8 cellular contexts compared by ENCODE assay signal in genomic region chr19:44890366-44891015, GRCh38. TPM values are rescaled to one million over a fixed set of nuclear protein-coding genes. Genes with fewer than 3 reads are reported as not detected.
DNase-seq lines count a peak whose midpoint lies in the region; ATAC-seq and TF ChIP-seq lines count a peak whose summit lies in the region.

No MANE protein-coding gene starts in this region.

- H4K20me1 ChIP-seq in SU-DHL-6 (ENCODE audit: low read depth, low read length), result no peaks in the 10 kb centered on the region; the same call in 1 of the 2 replicates

- H2AFZ ChIP-seq in SU-DHL-6 (ENCODE audit: low read depth, low read length, severe bottlenecking), result peak overlapping the region; percentile 86

- H3K9me2 ChIP-seq in SU-DHL-6 (replicated peaks; ENCODE audit: insufficient read depth, low read length), result no peaks in the 10 kb centered on the region

- DNase-seq in AG10803 (ENCODE audit: low read depth) (peak; percentile 100), NCI-H146 (lab: John Stamatoyannopoulos, UW) (peak; percentile 100), cerebellar cortex (ENCODE audit: low spot score) (peak; percentile 100), iPS-NIHi11 (ENCODE audit: low spot score) (peak; percentile 93)

- H3K27me3 ChIP-seq in SU-DHL-6 (ENCODE audit: low read length) (no peaks in the 10 kb centered on the region), skeletal muscle satellite cell (ENCODE audit: control insufficient read depth, insufficient read depth, low read length) (no peaks in the 10 kb centered on the region)

- ATAC-seq in GM18511 (IDR thresholded peaks at IDR 0.05; ENCODE audit: unreplicated experiment) (peak; percentile 89), HG02943 (IDR thresholded peaks at IDR 0.05; ENCODE audit: low read depth, unreplicated experiment) (peak; percentile 85)

- H3K36me3 ChIP-seq in SU-DHL-6 (ENCODE audit: low read length) (no peaks in the 10 kb centered on the region), skeletal muscle satellite cell (ENCODE audit: insufficient read depth, low read length) (peaks cover 50% of the 10 kb centered on the region)

- peak overlapping the region; percentile 76 for H3K4me3 ChIP-seq in AG10803 (ENCODE audit: low read length)
- peak overlapping the region; percentile 59 for H3K4me3 ChIP-seq in SU-DHL-6 (ENCODE audit: insufficient read depth, low read length, poor library complexity, severe bottlenecking)
- peak overlapping the region; percentile 63 for H3K4me3 ChIP-seq in skeletal muscle satellite cell (ENCODE audit: low read length)

- peaks cover 18% of the 10 kb centered on the region for H3K4me1 ChIP-seq in skeletal muscle satellite cell (ENCODE audit: control insufficient read depth, insufficient read depth, low read length)

- peaks cover 6% of the 10 kb centered on the region for H3F3A ChIP-seq in SU-DHL-6 (ENCODE audit: insufficient read depth)

- H3K9ac ChIP-seq in SU-DHL-6 (ENCODE audit: low read length) (peak overlapping the region; percentile 42), skeletal muscle satellite cell (ENCODE audit: low read depth, low read length) (peak overlapping the region; percentile 74)

- H3K9me3 ChIP-seq in SU-DHL-6 (ENCODE audit: insufficient read depth, low read length) (no peaks in the 10 kb centered on the region; the same call in 1 of the 2 replicates), skeletal muscle satellite cell (replicated peaks; ENCODE audit: low read length) (no peaks in the 10 kb centered on the region)

- peaks cover 24% of the 10 kb centered on the region for H3K79me2 ChIP-seq in SU-DHL-6 (ENCODE audit: insufficient read depth, low read length)

- peak overlapping the region; percentile 82 for H3K27ac ChIP-seq in SU-DHL-6 (ENCODE audit: low read depth, low read length)

- peak overlapping the region; percentile 89 for H3K4me2 ChIP-seq in SU-DHL-6 (ENCODE audit: low read depth, low read length, poor library complexity, severe bottlenecking)
- H3K4me2 ChIP-seq in skeletal muscle satellite cell (ENCODE audit: low read length), result peak overlapping the region; percentile 79

- TF ChIP-seq CTCF in AG10803 (conservative IDR thresholded peaks at IDR 0.05; ENCODE audit: low read length), result no peak
- no peak for TF ChIP-seq CTCF in SU-DHL-6 (IDR thresholded peaks at IDR 0.05; ENCODE audit: insufficient read depth, low read length, poor library complexity, severe bottlenecking)

RNA-seq across cellular contexts. Expression of gene TOMM40, which starts 0.6 kb away (rescaled TPM):
- 80.4 and 91.3 TPM in 2 replicates for total RNA-seq in skeletal muscle satellite cell (2012; rRNA removed)

RNA-seq across cellular contexts. Expression of gene APOE, which starts 15.1 kb away (rescaled TPM):
- total RNA-seq in skeletal muscle satellite cell (2012; rRNA removed), result 16.2 and 111 TPM in 2 replicates

RNA-seq across cellular contexts. Expression of gene APOC1, which starts 23.9 kb away (rescaled TPM):
- total RNA-seq in skeletal muscle satellite cell (2012; rRNA removed), result 2.3 and 22.1 TPM in 2 replicates

RNA-seq across cellular contexts. Expression of gene NECTIN2, which starts 44.4 kb away (rescaled TPM):
- 38.0 and 43.7 TPM in 2 replicates for total RNA-seq in skeletal muscle satellite cell (2012; rRNA removed)

RNA-seq across cellular contexts. Expression of gene APOC4, which starts 51.5 kb away (rescaled TPM):
- not detected in 2 replicates for total RNA-seq in skeletal muscle satellite cell (2012; rRNA removed)

Comparison
In these comparisons a context has a peak if more than half of its experiments do, and no peak if none do; other contexts are left out.
1. Peak in every context shown above with its lines: DNase-seq, ATAC-seq, H3K4me3 ChIP-seq and H3K27ac ChIP-seq.